In genomic region chr18:12911928-12912703, GRCh38 we compare ENCODE assay signal across 15 cellular contexts. TPM values are rescaled to one million over a fixed set of nuclear protein-coding genes. Genes with fewer than 3 reads are reported as not detected.
A peak's percentile ranks its signal among the peaks of the same experiment; 100 is the strongest.
DNase-seq lines count a peak whose midpoint lies in the region; ATAC-seq and TF ChIP-seq lines count a peak whose summit lies in the region.
"Had no signal": no experiment of that assay in that cellular context is flagged by ENCODE, and none has a peak within 500 bp of the region (broad histone marks: within the 10 kb centered on the region; RNA-seq: fewer than 3 reads in every experiment).

No MANE protein-coding gene starts in this region.

- peak overlapping the region; percentile 70 for H3K4me2 ChIP-seq in hepatocyte

- H3K27me3 Mint-ChIP-seq in CD14-positive monocyte (ENCODE audit: low read depth in 3 of 3) (peaks cover 14 to 48% (median 29%) of the 10 kb centered on the region in 3 donors), T-cell (peaks cover 0 to 1% of the 10 kb centered on the region in 2 donors)
- H3K27me3 Mint-ChIP-seq: stimulated activated naive CD8-positive, alpha-beta T cell treated with anti-CD3 and anti-CD28 coated beads, Interleukin-15, Interleukin-2, amounts not matched to agents 100 ng/mL and 50 ng/mL, for 24 hours had no signal

- H3K36me3 Mint-ChIP-seq in CD14-positive monocyte, result no peaks in the 10 kb centered on the region
- no peaks in the 10 kb centered on the region for H3K36me3 Mint-ChIP-seq in T-cell

- H3K4me3 Mint-ChIP-seq in CD14-positive monocyte (peak overlapping the region; percentile 77 to 94), T-cell (peak overlapping the region in 1 of 3 donors; percentile 69)

- intact Hi-C loops in CD14-positive monocyte (cut with micrococcal nuclease) (no loop called here), body of pancreas (cut with DNase I) (no loop called here)

- H3K4me3 ChIP-seq in body of pancreas, result no peak overlapping the region
- H3K4me3 ChIP-seq in hepatocyte, result no peak overlapping the region
- peak overlapping the region; percentile 39 for H3K4me3 ChIP-seq in retinal pigment epithelial cell (ENCODE audit: low read length)

- DNase-seq in CD14-positive monocyte (ENCODE audit: low spot score), result no peak
- no peak for DNase-seq in body of pancreas
- no peak for DNase-seq in hepatocyte (ENCODE audit: low spot score)
- no peak for DNase-seq in retinal pigment epithelial cell (ENCODE audit: low read depth)
- DNase-seq in C1 segment of cervical spinal cord (lab: John Stamatoyannopoulos, UW), result no peak
- no peak for DNase-seq in T-cell
- DNase-seq: ACHN; activated CD4-positive, CD25-positive, alpha-beta regulatory T cell; activated gamma-delta T cell; EL; NCI-H1436; NCI-H2227 treated with DMSO at 0.1 percent for 48 hours had no signal

- H3K9me3 Mint-ChIP-seq in CD14-positive monocyte (peaks cover 0 to 11% (median 2%) of the 10 kb centered on the region in 7 donors), T-cell (peaks cover 7 to 11% (median 9%) of the 10 kb centered on the region in 3 donors)

- WGBS in body of pancreas, 2 donors, result 41 to 63% methylated on average over 18 to 73 of the region's 75 CpGs
- WGBS in hepatocyte (ENCODE audit: low lambda C conversion rate, missing lambda C conversion rate), result 80% methylated on average over 71 of the region's 75 CpGs

- no peak for TF ChIP-seq POLR2A in body of pancreas (IDR thresholded peaks at IDR 0.05)

- H3K4me1 ChIP-seq in body of pancreas, result peaks cover 15% of the 10 kb centered on the region
- no peaks in the 10 kb centered on the region for H3K4me1 ChIP-seq in hepatocyte (ENCODE audit: insufficient read depth)

- H2AFZ ChIP-seq in hepatocyte, result no peak overlapping the region

- H3K4me1 Mint-ChIP-seq in CD14-positive monocyte (peaks cover 12% of the 10 kb centered on the region), T-cell (peaks cover 5 to 7% (median 6%) of the 10 kb centered on the region in 3 donors)

- H3K9me3 ChIP-seq in body of pancreas (no peaks in the 10 kb centered on the region), hepatocyte (ENCODE audit: low read depth) (no peaks in the 10 kb centered on the region)

- no peaks in the 10 kb centered on the region for H3K79me2 ChIP-seq in hepatocyte

- CTCF ChIA-PET in T-cell (lab: Charles Lee), result interaction anchor here in 1 of 2 donors (0.6 kb wide), 1 partner anchor 410 kb away, joined by 4 read pairs; no protein-coding TSS in a partner anchor

- H3K27ac ChIP-seq in body of pancreas, result no peak overlapping the region
- no peak overlapping the region for H3K27ac ChIP-seq in hepatocyte

- H3K27ac Mint-ChIP-seq in CD14-positive monocyte (no peak overlapping the region), T-cell (no peak overlapping the region)
- H3K27ac Mint-ChIP-seq: stimulated activated naive CD8-positive, alpha-beta T cell treated with anti-CD3 and anti-CD28 coated beads, Interleukin-15, Interleukin-2, amounts not matched to agents 100 ng/mL and 50 ng/mL, for 24 hours had no signal

- TF ChIP-seq CTCF in CD14-positive monocyte (IDR thresholded peaks at IDR 0.05) (no peak), body of pancreas (IDR thresholded peaks at IDR 0.05) (no peak), hepatocyte (IDR thresholded peaks at IDR 0.05; ENCODE audit: poor library complexity) (no peak), retinal pigment epithelial cell (conservative IDR thresholded peaks at IDR 0.05; ENCODE audit: low read depth, low read length) (no peak)

- no peaks in the 10 kb centered on the region for H4K20me1 ChIP-seq in hepatocyte (ENCODE audit: insufficient read depth, poor library complexity, severe bottlenecking)

- ATAC-seq in body of pancreas (peak; percentile 35), HG03196 (IDR thresholded peaks at IDR 0.05; ENCODE audit: unreplicated experiment) (no peak), T-cell (replicated peaks in 1 of 4) (no peak), HG03469 (IDR thresholded peaks at IDR 0.05; ENCODE audit: unreplicated experiment) (no peak)

- no peaks in the 10 kb centered on the region for H3K9me2 ChIP-seq in hepatocyte (replicated peaks; ENCODE audit: insufficient read depth)

- POLR2A ChIA-PET in T-cell (lab: Charles Lee), result no interaction called here

- H3K27me3 ChIP-seq in body of pancreas, result peaks cover 0 to 9% of the 10 kb centered on the region in 2 donors
- H3K27me3 ChIP-seq in hepatocyte, result no peaks in the 10 kb centered on the region

- no peaks in the 10 kb centered on the region for H3K36me3 ChIP-seq in body of pancreas (replicated peaks in 1 of 2; ENCODE audit: insufficient read depth in 1 of 2, low read depth in 2 of 2)
- no peaks in the 10 kb centered on the region for H3K36me3 ChIP-seq in hepatocyte (replicated peaks; ENCODE audit: insufficient read depth, low read depth)

RNA-seq across cellular contexts. Expression of gene PTPN2, which starts 28.1 kb away (rescaled TPM):
- polyA plus RNA-seq in CD14-positive monocyte (100 to 1,000 TPM in 1 of 2 donors, 10 to 100 TPM in 1; 78.4 to 108 TPM), hepatocyte (30.5 and 32.0 TPM in 2 replicates)
- total RNA-seq in body of pancreas (10 to 100 TPM; 22.7 to 34.2 TPM), hepatocyte (36.7 and 40.3 TPM in 2 replicates), T-cell (10 to 100 TPM; 44.8 to 78.4 (median 57.2) TPM)

RNA-seq across cellular contexts. Expression of gene SEH1L, which starts 35.7 kb away (rescaled TPM):
- polyA plus RNA-seq in CD14-positive monocyte (10 to 100 TPM; 25.9 to 26.9 TPM), hepatocyte (19.1 and 24.0 TPM in 2 replicates)
- total RNA-seq in body of pancreas (10 to 100 TPM in 1 of 2 donors, 1 to 10 TPM in 1; 7.9 to 23.9 TPM), hepatocyte (25.8 and 27.7 TPM in 2 replicates), T-cell (10 to 100 TPM; 28.4 to 34.9 (median 29.9) TPM)
